In genomic region chr15:69119692-69120395, GRCh38 we compare ENCODE assay signal across 1 cellular context.
A peak's percentile ranks its signal among the peaks of the same experiment; 100 is the strongest.
TF ChIP-seq lines count a peak whose summit lies in the region.

No MANE protein-coding gene starts in this region.

TF ChIP-seq in K562, 482 proteins besides CTCF, POLR2A, EP300 and RAD21:
- TF ChIP-seq STAT6 (CRISPR knock-in tag; IDR thresholded peaks at IDR 0.05), result no peak
- TF ChIP-seq ZNF197 (CRISPR knock-in tag; IDR thresholded peaks at IDR 0.05; ENCODE audit: low read depth), result 0 out of 2 replicates have a peak, but pooled peaks have one; percentile 19
- 0 out of 2 replicates have a peak, but pooled peaks have one; percentile 41 for TF ChIP-seq FOXJ2 (tag; IDR thresholded peaks at IDR 0.05)
- TF ChIP-seq L3MBTL2 (IDR thresholded peaks at IDR 0.05), result peak; percentile 44; the same call in 1 of the 2 replicates
- no peak for TF ChIP-seq NR3C1 (CRISPR knock-in tag; IDR thresholded peaks at IDR 0.05)
- TF ChIP-seq FUS (optimal IDR thresholded peaks at IDR 0.05; ENCODE audit: low read depth, low read length), result no peak
